ENCODE assay signal across 18 cellular contexts in genomic region chr2:112606567-112606966, GRCh38. TPM values are rescaled to one million over a fixed set of nuclear protein-coding genes. Genes with fewer than 3 reads are reported as not detected.
DNase-seq lines count a peak whose midpoint lies in the region; ATAC-seq, FAIRE-seq and TF ChIP-seq lines count a peak whose summit lies in the region.
"Had no signal": no experiment of that assay in that cellular context is flagged by ENCODE, and none has a peak within 500 bp of the region (broad histone marks: within the 10 kb centered on the region; RNA-seq: fewer than 3 reads in every experiment).

No MANE protein-coding gene starts in this region.

- 70% methylated on average over 3 of the region's 3 CpGs for WGBS in A549 (ENCODE audit: missing lambda C conversion rate)
- 47% methylated on average over 3 of the region's 3 CpGs for WGBS in GM12878 (ENCODE audit: insufficient coverage, insufficient replicate concordance, low lambda C conversion rate, missing lambda C conversion rate)
- 39% methylated on average over 3 of the region's 3 CpGs for WGBS in HepG2 (ENCODE audit: low lambda C conversion rate)
- WGBS in trophoblast cell (ENCODE audit: extremely low coverage, insufficient coverage, insufficient read length) = no CpG with 5 or more reads among the region's 3 CpGs

- BruUV-seq in GM12878 (replicated peaks; lab: Mats Ljungman, UMichigan) (no TSS peak), HepG2 (replicated peaks; lab: Mats Ljungman, UMichigan) (no TSS peak)

- H3K4me3 ChIP-seq in A549 = no peak overlapping the region
- no peak overlapping the region for H3K4me3 ChIP-seq in GM12878
- H3K4me3 ChIP-seq in HepG2 (replicated peaks in 1 of 3; ENCODE audit: insufficient read depth in 1 of 3, low read depth in 2 of 3, low read length in 3 of 3) = no peak overlapping the region
- peak overlapping the region; percentile 31 for H3K4me3 ChIP-seq in trophoblast cell (ENCODE audit: low read depth, low read length)
- H3K4me3 ChIP-seq: MG63 had no signal

- H3K14ac ChIP-seq in trophoblast cell (ENCODE audit: low read length) = no peak overlapping the region

- H2AK5ac ChIP-seq in trophoblast cell (ENCODE audit: low read length) = no peak overlapping the region

- peaks cover 4% of the 10 kb centered on the region for H3K36me3 Mint-ChIP-seq in osteocyte (ENCODE audit: unreplicated experiment)

- H3K27me3 ChIP-seq in GM12878 (replicated peaks in 1 of 2; ENCODE audit: control insufficient read depth in 2 of 2, insufficient read depth in 2 of 2, low read length in 1 of 2) = no peaks in the 10 kb centered on the region
- peaks cover 0 to 3% of the 10 kb centered on the region in 2 experiments; a peak in 1 of 5 replicates for H3K27me3 ChIP-seq in HepG2 (ENCODE audit: control insufficient read depth in 1 of 2, insufficient read depth in 2 of 2, low read length in 2 of 2)
- H3K27me3 ChIP-seq in trophoblast cell (ENCODE audit: insufficient read depth, low read length) = no peaks in the 10 kb centered on the region
- H3K27me3 ChIP-seq: MG63 had no signal

- peak overlapping the region in 1 of 2 experiments; percentile 22; a peak in 1 of 6 replicates for H3K27ac ChIP-seq in A549
- H3K27ac ChIP-seq in GM12878 (ENCODE audit: control insufficient read depth, insufficient read depth) = no peak overlapping the region
- no peak overlapping the region for H3K27ac ChIP-seq in HepG2 (ENCODE audit: extremely low read length, insufficient read depth, low read length)
- no peak overlapping the region for H3K27ac ChIP-seq in trophoblast cell (ENCODE audit: low read depth, low read length)
- H3K27ac ChIP-seq: C4-2B had no signal

- H3K79me2 ChIP-seq in GM12878 (ENCODE audit: control insufficient read depth, insufficient read depth, low read length) = no peaks in the 10 kb centered on the region
- H3K79me2 ChIP-seq in HepG2 (ENCODE audit: insufficient read depth, low read length) = no peaks in the 10 kb centered on the region
- H3K79me2 ChIP-seq in trophoblast cell (ENCODE audit: control insufficient read depth, insufficient read depth, low read length, poor library complexity) = no peaks in the 10 kb centered on the region

- H3K4ac ChIP-seq in trophoblast cell (ENCODE audit: low read depth, low read length) = no peak overlapping the region

- no peak overlapping the region for H3K27ac Mint-ChIP-seq in osteocyte (ENCODE audit: unreplicated experiment)

- H3K4me2 ChIP-seq in A549 = no peak overlapping the region
- H3K4me2 ChIP-seq in GM12878 (ENCODE audit: control insufficient read depth, insufficient read depth) = no peak overlapping the region
- no peak overlapping the region for H3K4me2 ChIP-seq in HepG2 (ENCODE audit: low read depth, low read length)
- no peak overlapping the region for H3K4me2 ChIP-seq in trophoblast cell (ENCODE audit: low read length)

- H2AFZ ChIP-seq in GM12878 (ENCODE audit: control insufficient read depth, low read depth, low read length) (no peak overlapping the region), HepG2 (ENCODE audit: low read length) (no peak overlapping the region), trophoblast cell (ENCODE audit: insufficient read depth, low read length, poor library complexity) (no peak overlapping the region)

- no peak overlapping the region for H2BK120ac ChIP-seq in trophoblast cell (ENCODE audit: insufficient read depth, low read length, poor library complexity)

- H2BK12ac ChIP-seq in trophoblast cell (ENCODE audit: low read length) = no peak overlapping the region

- peaks cover 2% of the 10 kb centered on the region for H3K27me3 Mint-ChIP-seq in osteocyte (ENCODE audit: unreplicated experiment)

- CTCF ChIA-PET in A549 (lab: Yijun Ruan, JAX) (interaction anchor here (11.7 to 11.9 kb wide), 2 partner anchors 22 to 120 kb away, joined by 137 to 230 read pairs; partner anchors contain the start of gene NT5DC4), GM12878 (lab: Yijun Ruan, JAX) (interaction anchor here (1.0 to 15.3 kb wide), 6 partner anchors 9 to 337 kb away, joined by 3 to 286 read pairs (median 4); no protein-coding TSS in a partner anchor), HepG2 (lab: Yijun Ruan, JAX; ENCODE audit: low intra/inter-chr PET ratio, low total read pairs) (no interaction called here)

- H3K18ac ChIP-seq in trophoblast cell (ENCODE audit: low read length) = no peak overlapping the region

- TF ChIP-seq EP300 in A549 (IDR thresholded peaks at IDR 0.05) = no peak
- TF ChIP-seq EP300 in GM12878 (IDR thresholded peaks at IDR 0.05; ENCODE audit: borderline replicate concordance in 1 of 2, control insufficient read depth in 1 of 2, low read depth in 2 of 2, low read length in 2 of 2) = no peak
- TF ChIP-seq EP300 in HepG2 (IDR thresholded peaks at IDR 0.05; ENCODE audit: low read depth in 2 of 2, low read length in 2 of 2) = no peak
- no peak for TF ChIP-seq EP300 in HepG2 (CRISPR knock-in tag; IDR thresholded peaks at IDR 0.05; ENCODE audit: borderline replicate concordance)

- intact Hi-C loops in GM12878 (cut with micrococcal nuclease; ENCODE audit: unreplicated experiment) = no loop called here
- intact Hi-C loops in HepG2 (cut with micrococcal nuclease; ENCODE audit: unreplicated experiment) = no loop called here

- no peak for TF ChIP-seq CTCF in A549 (IDR thresholded peaks at IDR 0.05)
- no peak for TF ChIP-seq CTCF in GM12878 (IDR thresholded peaks at IDR 0.05 in 2 of 3, conservative IDR thresholded peaks at IDR 0.05 in 1 of 3; ENCODE audit: control insufficient read depth in 2 of 3, extremely low read depth in 1 of 3, insufficient read depth in 1 of 3, low read depth in 3 of 3, low read length in 3 of 3)
- no peak for TF ChIP-seq CTCF in HepG2 (CRISPR knock-in tag; IDR thresholded peaks at IDR 0.05)
- no peak for TF ChIP-seq CTCF in osteocyte (IDR thresholded peaks at IDR 0.05)

- RAD21 ChIA-PET in GM12878 (lab: Charles Lee; ENCODE audit: unreplicated experiment) = interaction anchor here (0.7 to 0.8 kb wide), 2 partner anchors 119 to 336 kb away, joined by 3 to 4 read pairs; no protein-coding TSS in a partner anchor

- TF ChIP-seq RAD21 in A549 (conservative IDR thresholded peaks at IDR 0.05 in 1 of 2, IDR thresholded peaks at IDR 0.05 in 1 of 2) (no peak), GM12878 (IDR thresholded peaks at IDR 0.05; ENCODE audit: insufficient read depth, low read depth, low read length) (no peak), HepG2 (CRISPR knock-in tag; IDR thresholded peaks at IDR 0.05) (no peak)

- FAIRE-seq in A549 (lab: Jason Lieb, UNC) (no peak), GM12878 (lab: Jason Lieb, UNC) (no peak), HepG2 (lab: Jason Lieb, UNC) (no peak)
- FAIRE-seq: H1 had no signal

- POLR2A ChIA-PET in A549 (lab: Yijun Ruan, JAX) (interaction anchor here (1.0 kb wide), 1 partner anchor 22 kb away, joined by 3 read pairs; no protein-coding TSS in a partner anchor), GM12878 (lab: Charles Lee) (no interaction called here), HepG2 (lab: Yijun Ruan, JAX) (no interaction called here)

- no peak for TF ChIP-seq POLR2A in A549 (IDR thresholded peaks at IDR 0.05; ENCODE audit: low read length)
- no peak for TF ChIP-seq POLR2A in GM12878 (IDR thresholded peaks at IDR 0.05; ENCODE audit: low read depth, low read length)
- no peak for TF ChIP-seq POLR2A in HepG2 (IDR thresholded peaks at IDR 0.05; ENCODE audit: insufficient read depth in 1 of 2, low read depth in 2 of 2, low read length in 2 of 2)

- no peak overlapping the region for H2BK5ac ChIP-seq in trophoblast cell (ENCODE audit: low read depth, low read length, poor library complexity)

- H4K20me1 ChIP-seq in GM12878 (ENCODE audit: control insufficient read depth, insufficient read depth) = no peaks in the 10 kb centered on the region
- H4K20me1 ChIP-seq in HepG2 (ENCODE audit: insufficient read depth, low read length) = no peaks in the 10 kb centered on the region

- no peak overlapping the region for H4K8ac ChIP-seq in trophoblast cell (ENCODE audit: low read depth, low read length)

- H3K9me3 Mint-ChIP-seq in osteocyte (ENCODE audit: unreplicated experiment) = peaks cover 4% of the 10 kb centered on the region

- H3K4me1 ChIP-seq in A549 (no peaks in the 10 kb centered on the region), GM12878 (ENCODE audit: control insufficient read depth, insufficient read depth, low read length) (no peaks in the 10 kb centered on the region), HepG2 (ENCODE audit: insufficient read depth, low read length) (peaks cover 11% of the 10 kb centered on the region), trophoblast cell (ENCODE audit: control insufficient read depth in 1 of 2, insufficient read depth in 2 of 2, low read length in 2 of 2) (no peaks in the 10 kb centered on the region)

- no peak overlapping the region for H3K4me3 Mint-ChIP-seq in osteocyte (ENCODE audit: unreplicated experiment)

- H4K91ac ChIP-seq in trophoblast cell (ENCODE audit: low read depth, low read length) = no peak overlapping the region

- peak; percentile 44 to 59; a peak in 4 of 6 replicates for ATAC-seq in A549
- ATAC-seq in GM12878 = peak; percentile 20; the same call in 1 of the 3 replicates
- ATAC-seq in HepG2 = peak; percentile 47
- ATAC-seq in GM19467 (IDR thresholded peaks at IDR 0.05; ENCODE audit: unreplicated experiment) = no peak
- ATAC-seq: Right ventricle myocardium inferior had no signal

- no peak overlapping the region for H3K23ac ChIP-seq in trophoblast cell (ENCODE audit: low read length)

- H3K9me3 ChIP-seq in A549 = no peaks in the 10 kb centered on the region
- no peaks in the 10 kb centered on the region for H3K9me3 ChIP-seq in GM12878 (replicated peaks; ENCODE audit: control insufficient read depth, insufficient read depth, low read length)
- no peaks in the 10 kb centered on the region for H3K9me3 ChIP-seq in HepG2 (ENCODE audit: low read length)
- no peaks in the 10 kb centered on the region for H3K9me3 ChIP-seq in trophoblast cell (ENCODE audit: insufficient read depth, low read depth, low read length)
- H3K9me3 ChIP-seq: MG63 had no signal

- SMC1A ChIA-PET in GM12878 (lab: Charles Lee; ENCODE audit: uncharacterized antibody, unreplicated experiment) = interaction anchor here (0.5 to 8.0 kb wide), 3 partner anchors 14 to 559 kb away, joined by 3 to 122 read pairs (median 4); no protein-coding TSS in a partner anchor

- peaks cover 1% of the 10 kb centered on the region for H3K4me1 Mint-ChIP-seq in osteocyte (ENCODE audit: unreplicated experiment)

- H4K12ac ChIP-seq in trophoblast cell (ENCODE audit: low read depth, low read length) = no peak overlapping the region

- H3K9ac ChIP-seq in GM12878 (ENCODE audit: control insufficient read depth, insufficient read depth, low read length) (no peak overlapping the region), HepG2 (ENCODE audit: insufficient read depth, low read depth, low read length) (no peak overlapping the region), trophoblast cell (ENCODE audit: low read length) (peak overlapping the region; percentile 42)

- DNase-seq in A549 (ENCODE audit: low read depth in 1 of 2, low spot score in 1 of 2) (no peak), GM12878 (ENCODE audit: low read depth, low spot score) (no peak), HepG2 (ENCODE audit: low spot score) (no peak), trophoblast cell (no peak), osteocyte (ENCODE audit: extremely low spot score, unreplicated experiment) (no peak), ecto neural progenitor cell (ENCODE audit: low spot score) (no peak), iPS-NIHi7 (ENCODE audit: extremely low spot score) (no peak)
- DNase-seq: Karpas-422, MG63, NCI-H1092, NCI-H1694, NCI-H2107, NCI-H226, NCI-H524 treated with DMSO at 0.1 percent for 48 hours had no signal

- no peaks in the 10 kb centered on the region for H3K79me1 ChIP-seq in trophoblast cell (ENCODE audit: low read length)

- in situ Hi-C loops in GM12878 (cut with MboI) = no loop called here
- in situ Hi-C loops in HepG2 (cut with HindIII; ENCODE audit: extremely low pct_ligation_motif_present, low pct_unique_long_range_greater_than_20kb) = no loop called here

- H3K36me3 ChIP-seq in GM12878 (ENCODE audit: control insufficient read depth in 2 of 2, insufficient read depth in 2 of 2, low read length in 1 of 2) = no peaks in the 10 kb centered on the region
- no peaks in the 10 kb centered on the region for H3K36me3 ChIP-seq in HepG2 (replicated peaks in 1 of 2; ENCODE audit: control insufficient read depth in 1 of 2, insufficient read depth in 2 of 2, low read length in 2 of 2)
- no peaks in the 10 kb centered on the region for H3K36me3 ChIP-seq in trophoblast cell (ENCODE audit: control insufficient read depth in 1 of 2, insufficient read depth in 2 of 2, low read length in 2 of 2)
- H3K36me3 ChIP-seq: MG63 had no signal

RNA-seq across cellular contexts. Expression of gene CHCHD5, which starts 22.2 kb away (rescaled TPM):
- polyA plus RNA-seq in A549 (2011; rRNA removed) = 15.0 and 17.6 TPM in 2 replicates
- polyA plus RNA-seq in A549 (2012; cell fraction: cytosol; rRNA removed) = 108 and 116 TPM in 2 replicates
- polyA plus RNA-seq in A549 (2012; cell fraction: nucleus; rRNA removed) = 67.2 and 94.2 TPM in 2 replicates
- 61.4 to 62.4 TPM (median 62.0 TPM) in 3 replicates for polyA plus RNA-seq in A549 (2017; fragmentation: RNase III; extraction: RNeasy Plus Mini Kit Qiagen cat#74134 plus additional on column Dnase treatment)
- polyA minus RNA-seq in A549 (2011; rRNA and poly(A)+ RNA removed) = 8.8 and 18.3 TPM in 2 replicates
- total RNA-seq in GM12878 (2013; cell fraction: nucleolus; rRNA removed) = 9.8 and 9.9 TPM in 2 replicates
- 25.7 and 37.2 TPM in 2 replicates for total RNA-seq in GM12878 (2014; rRNA removed)
- total RNA-seq in GM12878 (2014; rRNA removed; fragmentation: Illumina TruSeq; extraction: Trizol) = 21.5 and 22.9 TPM in 2 replicates
- total RNA-seq in GM12878 (2021) = 40.6 and 43.1 TPM in 2 replicates
- polyA plus RNA-seq in GM12878 (2011; ENCODE audit: low read depth) = 46.5 TPM
- polyA plus RNA-seq in GM12878 (2011; rRNA removed) = 10.0 and 18.5 TPM in 2 replicates
- 40.1 and 40.5 TPM in 2 replicates for polyA plus RNA-seq in GM12878 (2011; cell fraction: cytosol; rRNA removed)
- 25.8 and 29.2 TPM in 2 replicates for polyA plus RNA-seq in GM12878 (2011; cell fraction: nucleus; rRNA removed)
- 52.2 and 53.0 TPM in 2 replicates for polyA plus RNA-seq in GM12878 (2012)
- 2.7 and 16.4 TPM in 2 replicates for polyA plus RNA-seq in GM12878 (2014; fragmentation: Illumina TruSeq; extraction: Trizol)
- polyA plus RNA-seq in GM12878 (2014; fragmentation: Nextera tagmentation; extraction: Ambion mirVana) = 10 to 100 TPM; 65.1 to 85.6 TPM
- 47.4 and 56.8 TPM in 2 replicates for polyA plus RNA-seq in GM12878 (2014; rRNA removed)
- 100 to 1,000 TPM; 104 to 118 TPM for polyA plus RNA-seq in GM12878 (2016; fragmentation: Nextera tagmentation; extraction: Ambion mirVana)
- 5.1 and 8.6 TPM in 2 replicates for polyA minus RNA-seq in GM12878 (2011; rRNA and poly(A)+ RNA removed)
- polyA minus RNA-seq in GM12878 (2011; cell fraction: cytosol; rRNA and poly(A)+ RNA removed) = 2.8 and 6.3 TPM in 2 replicates
- polyA minus RNA-seq in GM12878 (2011; cell fraction: nucleus; rRNA and poly(A)+ RNA removed) = 3.5 and 5.1 TPM in 2 replicates
- 22.8 and 23.9 TPM in 2 replicates for total RNA-seq in HepG2 (2016; rRNA removed; fragmentation: Illumina TruSeq; extraction: Trizol)
- total RNA-seq in HepG2 (2016; cell fraction: cytosol; rRNA removed; fragmentation: Illumina TruSeq; extraction: Trizol; ENCODE audit: low read depth) = 27.4 and 35.9 TPM in 2 replicates
- total RNA-seq in HepG2 (2016; cell fraction: insoluble cytoplasmic fraction; rRNA removed; fragmentation: Illumina TruSeq; extraction: Trizol) = 21.3 and 24.7 TPM in 2 replicates
- 27.3 and 31.8 TPM in 2 replicates for total RNA-seq in HepG2 (2016; cell fraction: membrane; rRNA removed; fragmentation: Illumina TruSeq; extraction: Trizol)
- 13.0 and 14.1 TPM in 2 replicates for total RNA-seq in HepG2 (2016; cell fraction: nucleus; rRNA removed; fragmentation: Illumina TruSeq; extraction: Trizol)
- polyA plus RNA-seq in HepG2 (2011; rRNA removed) = 19.0 and 22.7 TPM in 2 replicates
- 20.8 and 43.9 TPM in 2 replicates for polyA plus RNA-seq in HepG2 (2011; cell fraction: cytosol; rRNA removed)
- 36.4 and 41.5 TPM in 2 replicates for polyA plus RNA-seq in HepG2 (2011; cell fraction: nucleus; rRNA removed)
- 27.5 and 32.7 TPM in 2 replicates for polyA plus RNA-seq in HepG2 (2012)
- polyA plus RNA-seq in HepG2 (2016; cell fraction: cytosol; fragmentation: Illumina TruSeq; extraction: Trizol; ENCODE audit: low read depth) = 44.4 and 53.5 TPM in 2 replicates
- 36.8 and 37.7 TPM in 2 replicates for polyA plus RNA-seq in HepG2 (2016; cell fraction: insoluble cytoplasmic fraction; fragmentation: Illumina TruSeq; extraction: Trizol; ENCODE audit: low read depth)
- 42.6 and 49.8 TPM in 2 replicates for polyA plus RNA-seq in HepG2 (2016; cell fraction: membrane; fragmentation: Illumina TruSeq; extraction: Trizol; ENCODE audit: low read depth)
- polyA plus RNA-seq in HepG2 (2016; cell fraction: nucleus; fragmentation: Illumina TruSeq; extraction: Trizol; ENCODE audit: insufficient read depth, low read depth) = 30.3 TPM in 2 replicates
- 8.7 and 43.9 TPM in 2 replicates for polyA minus RNA-seq in HepG2 (2011; rRNA and poly(A)+ RNA removed; ENCODE audit: low replicate concordance)
- polyA minus RNA-seq in HepG2 (2011; cell fraction: cytosol; rRNA and poly(A)+ RNA removed) = 12.2 and 12.4 TPM in 2 replicates
- 10.4 and 12.4 TPM in 2 replicates for polyA minus RNA-seq in HepG2 (2011; cell fraction: nucleus; rRNA and poly(A)+ RNA removed)
- polyA plus RNA-seq in trophoblast cell (2013) = 17.5 and 20.8 TPM in 2 replicates
- 24.7 and 31.4 TPM in 2 replicates for total RNA-seq in osteocyte

RNA-seq across cellular contexts. Expression of gene SLC20A1, which starts 39.2 kb away (rescaled TPM):
- 86.8 and 88.7 TPM in 2 replicates for polyA plus RNA-seq in A549 (2011; rRNA removed)
- polyA plus RNA-seq in A549 (2012; cell fraction: cytosol; rRNA removed) = 31.9 and 37.7 TPM in 2 replicates
- polyA plus RNA-seq in A549 (2012; cell fraction: nucleus; rRNA removed) = 51.1 and 68.2 TPM in 2 replicates
- 71.0 to 83.6 TPM (median 74.3 TPM) in 3 replicates for polyA plus RNA-seq in A549 (2017; fragmentation: RNase III; extraction: RNeasy Plus Mini Kit Qiagen cat#74134 plus additional on column Dnase treatment)
- 62.7 and 79.1 TPM in 2 replicates for polyA minus RNA-seq in A549 (2011; rRNA and poly(A)+ RNA removed)
- total RNA-seq in GM12878 (2013; cell fraction: nucleolus; rRNA removed) = 175 and 176 TPM in 2 replicates
- 39.0 and 42.2 TPM in 2 replicates for total RNA-seq in GM12878 (2014; rRNA removed)
- total RNA-seq in GM12878 (2014; rRNA removed; fragmentation: Illumina TruSeq; extraction: Trizol) = 40.5 and 41.2 TPM in 2 replicates
- total RNA-seq in GM12878 (2021) = 50.5 and 59.1 TPM in 2 replicates
- 20.7 TPM for polyA plus RNA-seq in GM12878 (2011; ENCODE audit: low read depth)
- 45.3 and 48.6 TPM in 2 replicates for polyA plus RNA-seq in GM12878 (2011; rRNA removed)
- polyA plus RNA-seq in GM12878 (2011; cell fraction: cytosol; rRNA removed) = 43.1 and 43.8 TPM in 2 replicates
- polyA plus RNA-seq in GM12878 (2011; cell fraction: nucleus; rRNA removed) = 72.4 and 78.1 TPM in 2 replicates
- 23.9 and 25.2 TPM in 2 replicates for polyA plus RNA-seq in GM12878 (2012)
- 46.8 and 59.1 TPM in 2 replicates for polyA plus RNA-seq in GM12878 (2014; fragmentation: Illumina TruSeq; extraction: Trizol)
- polyA plus RNA-seq in GM12878 (2014; fragmentation: Nextera tagmentation; extraction: Ambion mirVana) = 10 to 100 TPM; 21.2 to 22.6 TPM
- 37.6 and 39.8 TPM in 2 replicates for polyA plus RNA-seq in GM12878 (2014; rRNA removed)
- polyA plus RNA-seq in GM12878 (2016; fragmentation: Nextera tagmentation; extraction: Ambion mirVana) = 10 to 100 TPM; 46.9 to 49.5 TPM
- polyA minus RNA-seq in GM12878 (2011; rRNA and poly(A)+ RNA removed) = 44.5 and 55.3 TPM in 2 replicates
- polyA minus RNA-seq in GM12878 (2011; cell fraction: cytosol; rRNA and poly(A)+ RNA removed) = 15.6 and 31.7 TPM in 2 replicates
- polyA minus RNA-seq in GM12878 (2011; cell fraction: nucleus; rRNA and poly(A)+ RNA removed) = 40.6 and 63.9 TPM in 2 replicates
- 60.1 and 85.9 TPM in 2 replicates for total RNA-seq in HepG2 (2016; rRNA removed; fragmentation: Illumina TruSeq; extraction: Trizol)
- 12.7 and 13.6 TPM in 2 replicates for total RNA-seq in HepG2 (2016; cell fraction: cytosol; rRNA removed; fragmentation: Illumina TruSeq; extraction: Trizol; ENCODE audit: low read depth)
- 58.0 and 89.3 TPM in 2 replicates for total RNA-seq in HepG2 (2016; cell fraction: insoluble cytoplasmic fraction; rRNA removed; fragmentation: Illumina TruSeq; extraction: Trizol)
- 41.9 and 44.0 TPM in 2 replicates for total RNA-seq in HepG2 (2016; cell fraction: membrane; rRNA removed; fragmentation: Illumina TruSeq; extraction: Trizol)
- total RNA-seq in HepG2 (2016; cell fraction: nucleus; rRNA removed; fragmentation: Illumina TruSeq; extraction: Trizol) = 130 and 144 TPM in 2 replicates
- 54.0 and 70.6 TPM in 2 replicates for polyA plus RNA-seq in HepG2 (2011; rRNA removed)
- 47.5 and 83.7 TPM in 2 replicates for polyA plus RNA-seq in HepG2 (2011; cell fraction: cytosol; rRNA removed)
- 80.6 and 124 TPM in 2 replicates for polyA plus RNA-seq in HepG2 (2011; cell fraction: nucleus; rRNA removed)
- 121 and 142 TPM in 2 replicates for polyA plus RNA-seq in HepG2 (2012)
- 7.3 and 8.2 TPM in 2 replicates for polyA plus RNA-seq in HepG2 (2016; cell fraction: cytosol; fragmentation: Illumina TruSeq; extraction: Trizol; ENCODE audit: low read depth)
- 42.8 and 44.4 TPM in 2 replicates for polyA plus RNA-seq in HepG2 (2016; cell fraction: insoluble cytoplasmic fraction; fragmentation: Illumina TruSeq; extraction: Trizol; ENCODE audit: low read depth)
- 21.0 and 21.5 TPM in 2 replicates for polyA plus RNA-seq in HepG2 (2016; cell fraction: membrane; fragmentation: Illumina TruSeq; extraction: Trizol; ENCODE audit: low read depth)
- polyA plus RNA-seq in HepG2 (2016; cell fraction: nucleus; fragmentation: Illumina TruSeq; extraction: Trizol; ENCODE audit: insufficient read depth, low read depth) = 155 and 157 TPM in 2 replicates
- 36.0 and 75.9 TPM in 2 replicates for polyA minus RNA-seq in HepG2 (2011; rRNA and poly(A)+ RNA removed; ENCODE audit: low replicate concordance)
- 63.7 and 90.7 TPM in 2 replicates for polyA minus RNA-seq in HepG2 (2011; cell fraction: cytosol; rRNA and poly(A)+ RNA removed)
- 154 and 209 TPM in 2 replicates for polyA minus RNA-seq in HepG2 (2011; cell fraction: nucleus; rRNA and poly(A)+ RNA removed)
- polyA plus RNA-seq in trophoblast cell (2013) = 25.1 and 26.0 TPM in 2 replicates
- 77.6 and 80.4 TPM in 2 replicates for total RNA-seq in osteocyte
